Comparison of ENCODE assay signal across 1 cellular context in genomic region chr9:101028346-101029299, GRCh38.
TF ChIP-seq lines count a peak whose summit lies in the region.

TSS of gene PLPPR1 (plus strand) at chr9:101028727.

TF ChIP-seq in HepG2, 621 proteins besides CTCF, POLR2A, EP300 and RAD21 (continued from another document and continues in another):
- no peak for TF ChIP-seq SRSF9 (IDR thresholded peaks at IDR 0.05; ENCODE audit: borderline replicate concordance, insufficient read depth, low read depth, low read length, poor library complexity, severe bottlenecking)
- 0 out of 2 replicates have a peak, but pooled peaks have one; percentile 25 for TF ChIP-seq ZBTB34 (CRISPR knock-in tag; IDR thresholded peaks at IDR 0.05)
- TF ChIP-seq ZNF431 (CRISPR knock-in tag; IDR thresholded peaks at IDR 0.05; ENCODE audit: borderline replicate concordance, low read depth), result 0 out of 2 replicates have a peak, but pooled peaks have one; percentile 50
- peak; percentile 42; the same call in 1 of the 2 replicates for TF ChIP-seq ZFP82 (CRISPR knock-in tag; IDR thresholded peaks at IDR 0.05; ENCODE audit: borderline replicate concordance)
- no peak for TF ChIP-seq ZBTB49 (CRISPR knock-in tag; IDR thresholded peaks at IDR 0.05; ENCODE audit: borderline replicate concordance)
- TF ChIP-seq MEIS1 (CRISPR knock-in tag; IDR thresholded peaks at IDR 0.05; ENCODE audit: borderline replicate concordance), result no peak
- TF ChIP-seq, protein P1, sequence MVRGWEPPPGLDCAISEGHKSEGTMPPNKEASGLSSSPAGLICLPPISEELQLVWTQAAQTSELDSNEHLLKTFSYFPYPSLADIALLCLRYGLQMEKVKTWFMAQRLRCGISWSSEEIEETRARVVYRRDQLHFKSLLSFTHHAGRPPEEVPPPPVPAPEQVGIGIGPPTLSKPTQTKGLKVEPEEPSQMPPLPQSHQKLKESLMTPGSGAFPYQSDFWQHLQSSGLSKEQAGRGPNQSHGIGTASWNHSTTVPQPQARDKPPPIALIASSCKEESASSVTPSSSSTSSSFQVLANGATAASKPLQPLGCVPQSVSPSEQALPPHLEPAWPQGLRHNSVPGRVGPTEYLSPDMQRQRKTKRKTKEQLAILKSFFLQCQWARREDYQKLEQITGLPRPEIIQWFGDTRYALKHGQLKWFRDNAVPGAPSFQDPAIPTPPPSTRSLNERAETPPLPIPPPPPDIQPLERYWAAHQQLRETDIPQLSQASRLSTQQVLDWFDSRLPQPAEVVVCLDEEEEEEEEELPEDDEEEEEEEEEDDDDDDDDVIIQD (CRISPR knock-in tag; IDR thresholded peaks at IDR 0.05; ENCODE audit: low read depth), result 0 out of 2 replicates have a peak, but pooled peaks have one; percentile 21
- TF ChIP-seq, protein P2, sequence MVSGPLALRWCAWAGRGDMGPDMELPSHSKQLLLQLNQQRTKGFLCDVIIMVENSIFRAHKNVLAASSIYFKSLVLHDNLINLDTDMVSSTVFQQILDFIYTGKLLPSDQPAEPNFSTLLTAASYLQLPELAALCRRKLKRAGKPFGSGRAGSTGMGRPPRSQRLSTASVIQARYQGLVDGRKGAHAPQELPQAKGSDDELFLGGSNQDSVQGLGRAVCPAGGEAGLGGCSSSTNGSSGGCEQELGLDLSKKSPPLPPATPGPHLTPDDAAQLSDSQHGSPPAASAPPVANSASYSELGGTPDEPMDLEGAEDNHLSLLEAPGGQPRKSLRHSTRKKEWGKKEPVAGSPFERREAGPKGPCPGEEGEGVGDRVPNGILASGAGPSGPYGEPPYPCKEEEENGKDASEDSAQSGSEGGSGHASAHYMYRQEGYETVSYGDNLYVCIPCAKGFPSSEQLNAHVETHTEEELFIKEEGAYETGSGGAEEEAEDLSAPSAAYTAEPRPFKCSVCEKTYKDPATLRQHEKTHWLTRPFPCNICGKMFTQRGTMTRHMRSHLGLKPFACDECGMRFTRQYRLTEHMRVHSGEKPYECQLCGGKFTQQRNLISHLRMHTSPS (CRISPR knock-in tag; IDR thresholded peaks at IDR 0.05; ENCODE audit: low read depth), result peak; percentile 32; the same call in 1 of the 2 replicates
- TF ChIP-seq, protein P3, sequence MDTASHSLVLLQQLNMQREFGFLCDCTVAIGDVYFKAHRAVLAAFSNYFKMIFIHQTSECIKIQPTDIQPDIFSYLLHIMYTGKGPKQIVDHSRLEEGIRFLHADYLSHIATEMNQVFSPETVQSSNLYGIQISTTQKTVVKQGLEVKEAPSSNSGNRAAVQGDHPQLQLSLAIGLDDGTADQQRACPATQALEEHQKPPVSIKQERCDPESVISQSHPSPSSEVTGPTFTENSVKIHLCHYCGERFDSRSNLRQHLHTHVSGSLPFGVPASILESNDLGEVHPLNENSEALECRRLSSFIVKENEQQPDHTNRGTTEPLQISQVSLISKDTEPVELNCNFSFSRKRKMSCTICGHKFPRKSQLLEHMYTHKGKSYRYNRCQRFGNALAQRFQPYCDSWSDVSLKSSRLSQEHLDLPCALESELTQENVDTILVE (CRISPR knock-in tag; IDR thresholded peaks at IDR 0.05), result 0 out of 2 replicates have a peak, but pooled peaks have one; percentile 38
- TF ChIP-seq ZNF496 (CRISPR knock-in tag; IDR thresholded peaks at IDR 0.05; ENCODE audit: insufficient replicate concordance), result no peak
- TF ChIP-seq, protein P4, sequence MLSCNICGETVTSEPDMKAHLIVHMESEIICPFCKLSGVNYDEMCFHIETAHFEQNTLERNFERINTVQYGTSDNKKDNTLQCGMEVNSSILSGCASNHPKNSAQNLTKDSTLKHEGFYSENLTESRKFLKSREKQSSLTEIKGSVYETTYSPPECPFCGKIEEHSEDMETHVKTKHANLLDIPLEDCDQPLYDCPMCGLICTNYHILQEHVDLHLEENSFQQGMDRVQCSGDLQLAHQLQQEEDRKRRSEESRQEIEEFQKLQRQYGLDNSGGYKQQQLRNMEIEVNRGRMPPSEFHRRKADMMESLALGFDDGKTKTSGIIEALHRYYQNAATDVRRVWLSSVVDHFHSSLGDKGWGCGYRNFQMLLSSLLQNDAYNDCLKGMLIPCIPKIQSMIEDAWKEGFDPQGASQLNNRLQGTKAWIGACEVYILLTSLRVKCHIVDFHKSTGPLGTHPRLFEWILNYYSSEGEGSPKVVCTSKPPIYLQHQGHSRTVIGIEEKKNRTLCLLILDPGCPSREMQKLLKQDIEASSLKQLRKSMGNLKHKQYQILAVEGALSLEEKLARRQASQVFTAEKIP (CRISPR knock-in tag; IDR thresholded peaks at IDR 0.05; ENCODE audit: borderline replicate concordance), result no peak
- TF ChIP-seq ZNF549 (CRISPR knock-in tag; IDR thresholded peaks at IDR 0.05), result no peak
- TF ChIP-seq CEBPG (CRISPR knock-in tag; IDR thresholded peaks at IDR 0.05), result 0 out of 2 replicates have a peak, but pooled peaks have one; percentile 5
- no peak for TF ChIP-seq FOXP1 (IDR thresholded peaks at IDR 0.05)
- 0 out of 2 replicates have a peak, but pooled peaks have one; percentile 15 for TF ChIP-seq FOXP1 (CRISPR knock-in tag; IDR thresholded peaks at IDR 0.05)
- TF ChIP-seq TMF1 (CRISPR knock-in tag; IDR thresholded peaks at IDR 0.05; ENCODE audit: low read depth), result peak; percentile 76; the same call in 1 of the 2 replicates
- TF ChIP-seq ZKSCAN5 (CRISPR knock-in tag; IDR thresholded peaks at IDR 0.05), result no peak
- 0 out of 2 replicates have a peak, but pooled peaks have one; percentile 13 for TF ChIP-seq GTF3A (CRISPR knock-in tag; conservative IDR thresholded peaks at IDR 0.05)
- peak; percentile 23 for TF ChIP-seq SKI (IDR thresholded peaks at IDR 0.05; ENCODE audit: partially characterized antibody)
- TF ChIP-seq HOXA3 (CRISPR knock-in tag; IDR thresholded peaks at IDR 0.05), result peak; percentile 81; the same call in 1 of the 2 replicates
- TF ChIP-seq ZSCAN12 (CRISPR knock-in tag; IDR thresholded peaks at IDR 0.05), result no peak
- 0 out of 2 replicates have a peak, but pooled peaks have one; percentile 15 for TF ChIP-seq KDM3A (CRISPR knock-in tag; IDR thresholded peaks at IDR 0.05; ENCODE audit: low read depth)
- TF ChIP-seq RNF219 (CRISPR knock-in tag; IDR thresholded peaks at IDR 0.05), result no peak
- peak; percentile 60 for TF ChIP-seq SALL1 (CRISPR knock-in tag; IDR thresholded peaks at IDR 0.05)
- TF ChIP-seq CEBPB (IDR thresholded peaks at IDR 0.05; ENCODE audit: borderline replicate concordance, low read depth, low read length), result no peak
- peak; percentile 55; the same call in 1 of the 2 replicates for TF ChIP-seq KDM5B (CRISPR knock-in tag; IDR thresholded peaks at IDR 0.05; ENCODE audit: borderline replicate concordance)
- no peak for TF ChIP-seq CBFB (CRISPR knock-in tag; IDR thresholded peaks at IDR 0.05)
- TF ChIP-seq, protein P5, sequence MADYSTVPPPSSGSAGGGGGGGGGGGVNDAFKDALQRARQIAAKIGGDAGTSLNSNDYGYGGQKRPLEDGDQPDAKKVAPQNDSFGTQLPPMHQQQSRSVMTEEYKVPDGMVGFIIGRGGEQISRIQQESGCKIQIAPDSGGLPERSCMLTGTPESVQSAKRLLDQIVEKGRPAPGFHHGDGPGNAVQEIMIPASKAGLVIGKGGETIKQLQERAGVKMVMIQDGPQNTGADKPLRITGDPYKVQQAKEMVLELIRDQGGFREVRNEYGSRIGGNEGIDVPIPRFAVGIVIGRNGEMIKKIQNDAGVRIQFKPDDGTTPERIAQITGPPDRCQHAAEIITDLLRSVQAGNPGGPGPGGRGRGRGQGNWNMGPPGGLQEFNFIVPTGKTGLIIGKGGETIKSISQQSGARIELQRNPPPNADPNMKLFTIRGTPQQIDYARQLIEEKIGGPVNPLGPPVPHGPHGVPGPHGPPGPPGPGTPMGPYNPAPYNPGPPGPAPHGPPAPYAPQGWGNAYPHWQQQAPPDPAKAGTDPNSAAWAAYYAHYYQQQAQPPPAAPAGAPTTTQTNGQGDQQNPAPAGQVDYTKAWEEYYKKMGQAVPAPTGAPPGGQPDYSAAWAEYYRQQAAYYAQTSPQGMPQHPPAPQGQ (CRISPR knock-in tag; IDR thresholded peaks at IDR 0.05; ENCODE audit: borderline replicate concordance), result no peak
- TF ChIP-seq ZNF619 (CRISPR knock-in tag; IDR thresholded peaks at IDR 0.05), result peak; percentile 36; the same call in 1 of the 2 replicates
- no peak for TF ChIP-seq JUND (CRISPR knock-in tag; IDR thresholded peaks at IDR 0.05)
- TF ChIP-seq PHB2 (IDR thresholded peaks at IDR 0.05; ENCODE audit: partially characterized antibody), result no peak
- peak; percentile 87 for TF ChIP-seq KMT2B (CRISPR knock-in tag; IDR thresholded peaks at IDR 0.05)
- no peak for TF ChIP-seq TRIM24 (CRISPR knock-in tag; IDR thresholded peaks at IDR 0.05)
- TF ChIP-seq HES4 (CRISPR knock-in tag; IDR thresholded peaks at IDR 0.05; ENCODE audit: borderline replicate concordance), result no peak
- TF ChIP-seq ZNF879 (CRISPR knock-in tag; IDR thresholded peaks at IDR 0.05), result no peak
- no peak for TF ChIP-seq ZNF354B (CRISPR knock-in tag; IDR thresholded peaks at IDR 0.05)
- no peak for TF ChIP-seq ZNF720 (CRISPR knock-in tag; IDR thresholded peaks at IDR 0.05)
- no peak for TF ChIP-seq ZNF550 (CRISPR knock-in tag; IDR thresholded peaks at IDR 0.05; ENCODE audit: borderline replicate concordance)
- peak; percentile 49; the same call in 1 of the 2 replicates for TF ChIP-seq ZNF746 (CRISPR knock-in tag; IDR thresholded peaks at IDR 0.05)
- no peak for TF ChIP-seq GPN1 (CRISPR knock-in tag; IDR thresholded peaks at IDR 0.05; ENCODE audit: borderline replicate concordance)
- TF ChIP-seq ZNF773 (CRISPR knock-in tag; IDR thresholded peaks at IDR 0.05; ENCODE audit: borderline replicate concordance), result no peak
- TF ChIP-seq, protein P6, sequence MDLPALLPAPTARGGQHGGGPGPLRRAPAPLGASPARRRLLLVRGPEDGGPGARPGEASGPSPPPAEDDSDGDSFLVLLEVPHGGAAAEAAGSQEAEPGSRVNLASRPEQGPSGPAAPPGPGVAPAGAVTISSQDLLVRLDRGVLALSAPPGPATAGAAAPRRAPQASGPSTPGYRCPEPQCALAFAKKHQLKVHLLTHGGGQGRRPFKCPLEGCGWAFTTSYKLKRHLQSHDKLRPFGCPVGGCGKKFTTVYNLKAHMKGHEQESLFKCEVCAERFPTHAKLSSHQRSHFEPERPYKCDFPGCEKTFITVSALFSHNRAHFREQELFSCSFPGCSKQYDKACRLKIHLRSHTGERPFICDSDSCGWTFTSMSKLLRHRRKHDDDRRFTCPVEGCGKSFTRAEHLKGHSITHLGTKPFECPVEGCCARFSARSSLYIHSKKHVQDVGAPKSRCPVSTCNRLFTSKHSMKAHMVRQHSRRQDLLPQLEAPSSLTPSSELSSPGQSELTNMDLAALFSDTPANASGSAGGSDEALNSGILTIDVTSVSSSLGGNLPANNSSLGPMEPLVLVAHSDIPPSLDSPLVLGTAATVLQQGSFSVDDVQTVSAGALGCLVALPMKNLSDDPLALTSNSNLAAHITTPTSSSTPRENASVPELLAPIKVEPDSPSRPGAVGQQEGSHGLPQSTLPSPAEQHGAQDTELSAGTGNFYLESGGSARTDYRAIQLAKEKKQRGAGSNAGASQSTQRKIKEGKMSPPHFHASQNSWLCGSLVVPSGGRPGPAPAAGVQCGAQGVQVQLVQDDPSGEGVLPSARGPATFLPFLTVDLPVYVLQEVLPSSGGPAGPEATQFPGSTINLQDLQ (CRISPR knock-in tag; IDR thresholded peaks at IDR 0.05), result no peak
